ENCODE assay signal across 8 cellular contexts in the genomic region with DNA sequence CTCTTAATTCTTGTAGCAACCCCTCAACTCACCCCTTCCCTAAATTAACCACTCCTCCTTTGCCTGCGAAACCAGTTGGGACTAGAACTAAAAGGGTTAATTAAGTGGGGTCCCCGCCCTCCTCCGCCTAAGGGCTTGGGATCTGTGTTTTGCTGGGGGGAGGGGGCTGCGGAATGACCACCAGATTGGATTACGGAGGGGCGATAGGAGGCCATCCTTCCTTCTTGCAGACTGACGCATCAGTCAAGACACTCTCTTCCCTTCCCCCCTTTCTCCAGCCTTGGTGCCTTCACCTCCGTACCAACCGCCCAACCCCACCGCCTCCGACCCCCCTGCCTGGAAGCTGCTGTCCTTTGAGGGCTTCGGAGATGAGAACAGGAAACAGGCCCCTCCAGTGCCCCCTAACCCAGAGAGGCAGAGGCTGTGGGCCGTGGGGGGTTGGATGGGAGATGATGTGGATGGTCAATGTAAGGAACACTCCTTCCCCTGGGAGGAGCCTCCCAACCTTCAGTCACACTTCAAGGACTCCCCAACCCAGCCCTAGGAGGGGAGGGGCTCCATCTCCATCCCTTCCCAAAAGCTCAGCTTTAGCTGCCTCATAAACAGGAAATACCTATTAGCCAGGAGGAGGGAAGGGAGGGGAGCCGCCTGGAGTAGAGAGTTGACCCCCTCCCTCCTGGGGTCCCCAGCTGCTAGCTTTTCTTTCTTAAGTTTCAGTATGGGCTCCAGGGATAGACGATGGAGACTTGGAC. TPM values are rescaled to one million over a fixed set of nuclear protein-coding genes. Genes with fewer than 3 reads are reported as not detected.
DNase-seq lines count a peak whose midpoint lies in the region; ATAC-seq, FAIRE-seq and TF ChIP-seq lines count a peak whose summit lies in the region.

No MANE protein-coding gene starts in this region.

- H3K27ac ChIP-seq in Peyer's patch (peak overlapping the region; percentile 97 to 99 (median 98)), coronary artery (peak overlapping the region; percentile 99 to 100), HepG2 (ENCODE audit: extremely low read length, insufficient read depth, low read length) (no peak overlapping the region), subcutaneous abdominal adipose tissue (ENCODE audit: low read depth, low read length) (peak overlapping the region; percentile 69)

- no peaks in the 10 kb centered on the region for H3K36me3 ChIP-seq in Peyer's patch
- no peaks in the 10 kb centered on the region for H3K36me3 ChIP-seq in HepG2 (replicated peaks in 1 of 2; ENCODE audit: control insufficient read depth in 1 of 2, insufficient read depth in 2 of 2, low read length in 2 of 2)
- H3K36me3 ChIP-seq in subcutaneous abdominal adipose tissue (ENCODE audit: control insufficient read depth in 5 of 5, insufficient read depth in 5 of 5, low read length in 5 of 5): no peaks in the 10 kb centered on the region

- POLR2A ChIA-PET in HepG2 (lab: Yijun Ruan, JAX): no interaction called here

- no TSS peak for BruUV-seq in HepG2 (replicated peaks; lab: Mats Ljungman, UMichigan)

- peak overlapping the region; percentile 81 for H3K4me3 Mint-ChIP-seq in T-helper 1 cell treated with Interleukin-12 subunit alpha and Interleukin-12 subunit beta and Interleukin-4 antibody, amounts not matched to agents 30 μg/mL and 1 μg/mL, for 36 hours

- intact Hi-C loops in HepG2 (cut with micrococcal nuclease; ENCODE audit: unreplicated experiment): no loop called here

- H3K9me3 ChIP-seq in Peyer's patch (no peaks in the 10 kb centered on the region), HepG2 (ENCODE audit: low read length) (no peaks in the 10 kb centered on the region), subcutaneous abdominal adipose tissue (ENCODE audit: control insufficient read depth in 5 of 5, low read length in 5 of 5) (no peaks in the 10 kb centered on the region)

- H3K4me1 ChIP-seq in Peyer's patch (peaks cover 0 to 44% (median 28%) of the 10 kb centered on the region in 4 donors), HepG2 (ENCODE audit: insufficient read depth, low read length) (peaks cover 58% of the 10 kb centered on the region), subcutaneous abdominal adipose tissue (ENCODE audit: control insufficient read depth in 5 of 5, insufficient read depth in 5 of 5, low read length in 5 of 5) (peaks cover 16 to 58% (median 51%) of the 10 kb centered on the region in 5 donors)

- H3K4me3 ChIP-seq in Peyer's patch (peak overlapping the region; percentile 61 to 89 (median 72)), coronary artery (peak overlapping the region; percentile 96), HepG2 (replicated peaks in 1 of 3; ENCODE audit: insufficient read depth in 1 of 3, low read depth in 2 of 3, low read length in 3 of 3) (peak overlapping the region; percentile 75 to 84 (median 83); a peak in 5 of 6 replicates), subcutaneous abdominal adipose tissue (ENCODE audit: low read depth in 1 of 5, low read length in 5 of 5) (peak overlapping the region; percentile 83 to 89 (median 87))

- TF ChIP-seq RAD21 in HepG2 (CRISPR knock-in tag; IDR thresholded peaks at IDR 0.05): no peak

- ATAC-seq in HepG2 (no peak), HG03139 (IDR thresholded peaks at IDR 0.05; ENCODE audit: unreplicated experiment) (no peak), GM19397 (IDR thresholded peaks at IDR 0.05; ENCODE audit: unreplicated experiment) (no peak)

- TF ChIP-seq CTCF in Peyer's patch (IDR thresholded peaks at IDR 0.05) (no peak), coronary artery (IDR thresholded peaks at IDR 0.05) (no peak), HepG2 (CRISPR knock-in tag; IDR thresholded peaks at IDR 0.05) (no peak)

- TF ChIP-seq POLR2A in Peyer's patch (IDR thresholded peaks at IDR 0.05) (peak in 1 of 2 donors; percentile 31), HepG2 (IDR thresholded peaks at IDR 0.05; ENCODE audit: insufficient read depth in 1 of 2, low read depth in 2 of 2, low read length in 2 of 2) (no peak)

- H3K27me3 ChIP-seq in Peyer's patch (no peaks in the 10 kb centered on the region), HepG2 (ENCODE audit: control insufficient read depth in 1 of 2, insufficient read depth in 2 of 2, low read length in 2 of 2) (peaks cover 0 to 7% of the 10 kb centered on the region in 2 experiments; a peak in 2 of 5 replicates), subcutaneous abdominal adipose tissue (ENCODE audit: control insufficient read depth in 5 of 5, insufficient read depth in 4 of 5, low read length in 5 of 5) (no peaks in the 10 kb centered on the region)

- H3K79me2 ChIP-seq in HepG2 (ENCODE audit: insufficient read depth, low read length): no peaks in the 10 kb centered on the region

- peaks cover 40% of the 10 kb centered on the region for H3K4me1 Mint-ChIP-seq in T-helper 1 cell treated with Interleukin-12 subunit alpha and Interleukin-12 subunit beta and Interleukin-4 antibody, amounts not matched to agents 30 μg/mL and 1 μg/mL, for 36 hours (ENCODE audit: low read depth)

- H4K20me1 ChIP-seq in HepG2 (ENCODE audit: insufficient read depth, low read length): no peaks in the 10 kb centered on the region

- H3K9ac ChIP-seq in HepG2 (ENCODE audit: insufficient read depth, low read depth, low read length): peak overlapping the region; percentile 66
- H3K9ac ChIP-seq in subcutaneous abdominal adipose tissue (ENCODE audit: low read length in 5 of 5): peak overlapping the region in 4 of 5 donors; percentile 63 to 84 (median 70)

- H3K27ac Mint-ChIP-seq in T-helper 1 cell treated with Interleukin-12 subunit alpha and Interleukin-12 subunit beta and Interleukin-4 antibody, amounts not matched to agents 30 μg/mL and 1 μg/mL, for 36 hours: peak overlapping the region; percentile 90

- H3K9me3 Mint-ChIP-seq in T-helper 1 cell treated with Interleukin-12 subunit alpha and Interleukin-12 subunit beta and Interleukin-4 antibody, amounts not matched to agents 30 μg/mL and 1 μg/mL, for 36 hours: no peaks in the 10 kb centered on the region

- CTCF ChIA-PET in HepG2 (lab: Yijun Ruan, JAX; ENCODE audit: low intra/inter-chr PET ratio, low total read pairs): interaction anchor here (1.3 kb wide), 1 partner anchor 11 kb away, joined by 3 read pairs; no protein-coding TSS in a partner anchor

- no peak for FAIRE-seq in HepG2 (lab: Jason Lieb, UNC)

- no peaks in the 10 kb centered on the region for H3K36me3 Mint-ChIP-seq in T-helper 1 cell treated with Interleukin-12 subunit alpha and Interleukin-12 subunit beta and Interleukin-4 antibody, amounts not matched to agents 30 μg/mL and 1 μg/mL, for 36 hours (ENCODE audit: low read depth)

- H3K27me3 Mint-ChIP-seq in T-helper 1 cell treated with Interleukin-12 subunit alpha and Interleukin-12 subunit beta and Interleukin-4 antibody, amounts not matched to agents 30 μg/mL and 1 μg/mL, for 36 hours (ENCODE audit: low read depth): no peaks in the 10 kb centered on the region

- peak overlapping the region; percentile 96 for H3K4me2 ChIP-seq in HepG2 (ENCODE audit: low read depth, low read length)

- in situ Hi-C loops in HepG2 (cut with HindIII; ENCODE audit: extremely low pct_ligation_motif_present, low pct_unique_long_range_greater_than_20kb): no loop called here

- TF ChIP-seq EP300 in HepG2 (IDR thresholded peaks at IDR 0.05; ENCODE audit: low read depth in 2 of 2, low read length in 2 of 2) (no peak), HepG2 (CRISPR knock-in tag; IDR thresholded peaks at IDR 0.05; ENCODE audit: borderline replicate concordance) (no peak)

- DNase-seq in T-helper 1 cell (no peak), Peyer's patch (peak; percentile 43 to 80 (median 59)), coronary artery (ENCODE audit: low spot score) (no peak), HepG2 (ENCODE audit: low spot score) (no peak)

- no peak overlapping the region for H2AFZ ChIP-seq in HepG2 (ENCODE audit: low read length)

- WGBS in HepG2 (ENCODE audit: low lambda C conversion rate): 39% methylated on average over 15 of the region's 15 CpGs

RNA-seq across cellular contexts. Expression of gene LDB1, which starts 1.0 kb away (rescaled TPM):
- total RNA-seq in Peyer's patch: 10 to 100 TPM; 19.6 to 67.7 (median 42.1) TPM
- total RNA-seq in HepG2 (2016; rRNA removed; fragmentation: Illumina TruSeq; extraction: Trizol): 13.2 and 17.2 TPM in 2 replicates
- 2.0 and 2.5 TPM in 2 replicates for total RNA-seq in HepG2 (2016; cell fraction: cytosol; rRNA removed; fragmentation: Illumina TruSeq; extraction: Trizol; ENCODE audit: low read depth)
- 10.9 and 17.8 TPM in 2 replicates for total RNA-seq in HepG2 (2016; cell fraction: insoluble cytoplasmic fraction; rRNA removed; fragmentation: Illumina TruSeq; extraction: Trizol)
- 7.2 and 8.2 TPM in 2 replicates for total RNA-seq in HepG2 (2016; cell fraction: membrane; rRNA removed; fragmentation: Illumina TruSeq; extraction: Trizol)
- total RNA-seq in HepG2 (2016; cell fraction: nucleus; rRNA removed; fragmentation: Illumina TruSeq; extraction: Trizol): 16.0 and 18.2 TPM in 2 replicates
- 45.5 and 52.2 TPM in 2 replicates for polyA plus RNA-seq in HepG2 (2011; rRNA removed)
- 23.6 and 27.6 TPM in 2 replicates for polyA plus RNA-seq in HepG2 (2011; cell fraction: cytosol; rRNA removed)
- 182 and 199 TPM in 2 replicates for polyA plus RNA-seq in HepG2 (2011; cell fraction: nucleus; rRNA removed)
- polyA plus RNA-seq in HepG2 (2012): 20.4 and 24.8 TPM in 2 replicates
- 2.1 and 2.6 TPM in 2 replicates for polyA plus RNA-seq in HepG2 (2016; cell fraction: cytosol; fragmentation: Illumina TruSeq; extraction: Trizol; ENCODE audit: low read depth)
- polyA plus RNA-seq in HepG2 (2016; cell fraction: insoluble cytoplasmic fraction; fragmentation: Illumina TruSeq; extraction: Trizol; ENCODE audit: low read depth): 15.0 and 17.5 TPM in 2 replicates
- 5.5 and 5.8 TPM in 2 replicates for polyA plus RNA-seq in HepG2 (2016; cell fraction: membrane; fragmentation: Illumina TruSeq; extraction: Trizol; ENCODE audit: low read depth)
- polyA plus RNA-seq in HepG2 (2016; cell fraction: nucleus; fragmentation: Illumina TruSeq; extraction: Trizol; ENCODE audit: insufficient read depth, low read depth): 49.4 and 52.8 TPM in 2 replicates
- 61.4 and 104 TPM in 2 replicates for polyA minus RNA-seq in HepG2 (2011; rRNA and poly(A)+ RNA removed; ENCODE audit: low replicate concordance)
- polyA minus RNA-seq in HepG2 (2011; cell fraction: cytosol; rRNA and poly(A)+ RNA removed): 17.4 and 19.1 TPM in 2 replicates
- polyA minus RNA-seq in HepG2 (2011; cell fraction: nucleus; rRNA and poly(A)+ RNA removed): 34.2 and 39.5 TPM in 2 replicates

RNA-seq across cellular contexts. Expression of gene PPRC1, which starts 11.7 kb away (rescaled TPM):
- total RNA-seq in Peyer's patch (10 to 100 TPM in 3 of 4 donors, 1 to 10 TPM in 1; 8.6 to 71.0 (median 24.0) TPM), HepG2 (2016; rRNA removed; fragmentation: Illumina TruSeq; extraction: Trizol) (19.0 and 24.2 TPM in 2 replicates)
- 7.2 and 10.9 TPM in 2 replicates for total RNA-seq in HepG2 (2016; cell fraction: cytosol; rRNA removed; fragmentation: Illumina TruSeq; extraction: Trizol; ENCODE audit: low read depth)
- 16.2 and 25.6 TPM in 2 replicates for total RNA-seq in HepG2 (2016; cell fraction: insoluble cytoplasmic fraction; rRNA removed; fragmentation: Illumina TruSeq; extraction: Trizol)
- 10.3 and 12.7 TPM in 2 replicates for total RNA-seq in HepG2 (2016; cell fraction: membrane; rRNA removed; fragmentation: Illumina TruSeq; extraction: Trizol)
- 31.9 and 36.2 TPM in 2 replicates for total RNA-seq in HepG2 (2016; cell fraction: nucleus; rRNA removed; fragmentation: Illumina TruSeq; extraction: Trizol)
- 18.7 and 21.3 TPM in 2 replicates for polyA plus RNA-seq in HepG2 (2011; rRNA removed)
- polyA plus RNA-seq in HepG2 (2011; cell fraction: cytosol; rRNA removed): 7.1 and 7.2 TPM in 2 replicates
- 57.6 and 66.0 TPM in 2 replicates for polyA plus RNA-seq in HepG2 (2011; cell fraction: nucleus; rRNA removed)
- 21.1 and 29.8 TPM in 2 replicates for polyA plus RNA-seq in HepG2 (2012)
- polyA plus RNA-seq in HepG2 (2016; cell fraction: cytosol; fragmentation: Illumina TruSeq; extraction: Trizol; ENCODE audit: low read depth): 2.5 and 2.9 TPM in 2 replicates
- 21.7 and 29.6 TPM in 2 replicates for polyA plus RNA-seq in HepG2 (2016; cell fraction: insoluble cytoplasmic fraction; fragmentation: Illumina TruSeq; extraction: Trizol; ENCODE audit: low read depth)
- polyA plus RNA-seq in HepG2 (2016; cell fraction: membrane; fragmentation: Illumina TruSeq; extraction: Trizol; ENCODE audit: low read depth): 4.7 and 6.5 TPM in 2 replicates
- polyA plus RNA-seq in HepG2 (2016; cell fraction: nucleus; fragmentation: Illumina TruSeq; extraction: Trizol; ENCODE audit: insufficient read depth, low read depth): 102 and 107 TPM in 2 replicates
- polyA minus RNA-seq in HepG2 (2011; rRNA and poly(A)+ RNA removed; ENCODE audit: low replicate concordance): 68.7 and 95.3 TPM in 2 replicates
- 12.3 and 14.3 TPM in 2 replicates for polyA minus RNA-seq in HepG2 (2011; cell fraction: cytosol; rRNA and poly(A)+ RNA removed)
- 42.9 and 47.7 TPM in 2 replicates for polyA minus RNA-seq in HepG2 (2011; cell fraction: nucleus; rRNA and poly(A)+ RNA removed)

RNA-seq across cellular contexts. Expression of gene NOLC1, which starts 31.0 kb away (rescaled TPM):
- total RNA-seq in Peyer's patch (100 to 1,000 TPM in 1 of 4 donors, 10 to 100 TPM in 3; 19.0 to 149 (median 34.2) TPM), HepG2 (2016; rRNA removed; fragmentation: Illumina TruSeq; extraction: Trizol) (81.0 and 102 TPM in 2 replicates)
- 17.2 and 19.9 TPM in 2 replicates for total RNA-seq in HepG2 (2016; cell fraction: cytosol; rRNA removed; fragmentation: Illumina TruSeq; extraction: Trizol; ENCODE audit: low read depth)
- total RNA-seq in HepG2 (2016; cell fraction: insoluble cytoplasmic fraction; rRNA removed; fragmentation: Illumina TruSeq; extraction: Trizol): 80.9 and 91.8 TPM in 2 replicates
- total RNA-seq in HepG2 (2016; cell fraction: membrane; rRNA removed; fragmentation: Illumina TruSeq; extraction: Trizol): 26.9 and 30.0 TPM in 2 replicates
- total RNA-seq in HepG2 (2016; cell fraction: nucleus; rRNA removed; fragmentation: Illumina TruSeq; extraction: Trizol): 53.2 and 53.8 TPM in 2 replicates
- polyA plus RNA-seq in HepG2 (2011; rRNA removed): 47.9 and 50.6 TPM in 2 replicates
- 40.3 and 62.0 TPM in 2 replicates for polyA plus RNA-seq in HepG2 (2011; cell fraction: cytosol; rRNA removed)
- polyA plus RNA-seq in HepG2 (2011; cell fraction: nucleus; rRNA removed): 33.5 and 37.8 TPM in 2 replicates
- 54.4 and 57.6 TPM in 2 replicates for polyA plus RNA-seq in HepG2 (2012)
- polyA plus RNA-seq in HepG2 (2016; cell fraction: cytosol; fragmentation: Illumina TruSeq; extraction: Trizol; ENCODE audit: low read depth): 9.9 and 10.0 TPM in 2 replicates
- 121 and 139 TPM in 2 replicates for polyA plus RNA-seq in HepG2 (2016; cell fraction: insoluble cytoplasmic fraction; fragmentation: Illumina TruSeq; extraction: Trizol; ENCODE audit: low read depth)
- 22.5 and 24.8 TPM in 2 replicates for polyA plus RNA-seq in HepG2 (2016; cell fraction: membrane; fragmentation: Illumina TruSeq; extraction: Trizol; ENCODE audit: low read depth)
- 109 and 124 TPM in 2 replicates for polyA plus RNA-seq in HepG2 (2016; cell fraction: nucleus; fragmentation: Illumina TruSeq; extraction: Trizol; ENCODE audit: insufficient read depth, low read depth)
- 29.3 and 125 TPM in 2 replicates for polyA minus RNA-seq in HepG2 (2011; rRNA and poly(A)+ RNA removed; ENCODE audit: low replicate concordance)
- polyA minus RNA-seq in HepG2 (2011; cell fraction: cytosol; rRNA and poly(A)+ RNA removed): 38.1 and 41.4 TPM in 2 replicates
- polyA minus RNA-seq in HepG2 (2011; cell fraction: nucleus; rRNA and poly(A)+ RNA removed): 17.3 and 24.7 TPM in 2 replicates

RNA-seq across cellular contexts. Expression of gene HPS6, which starts 56.0 kb away (rescaled TPM):
- total RNA-seq in Peyer's patch (10 to 100 TPM; 19.8 to 33.4 (median 24.8) TPM), HepG2 (2016; rRNA removed; fragmentation: Illumina TruSeq; extraction: Trizol) (14.9 and 15.1 TPM in 2 replicates)
- total RNA-seq in HepG2 (2016; cell fraction: cytosol; rRNA removed; fragmentation: Illumina TruSeq; extraction: Trizol; ENCODE audit: low read depth): 1.0 and 1.9 TPM in 2 replicates
- 14.4 and 15.1 TPM in 2 replicates for total RNA-seq in HepG2 (2016; cell fraction: insoluble cytoplasmic fraction; rRNA removed; fragmentation: Illumina TruSeq; extraction: Trizol)
- 3.8 and 4.1 TPM in 2 replicates for total RNA-seq in HepG2 (2016; cell fraction: membrane; rRNA removed; fragmentation: Illumina TruSeq; extraction: Trizol)
- total RNA-seq in HepG2 (2016; cell fraction: nucleus; rRNA removed; fragmentation: Illumina TruSeq; extraction: Trizol): 7.6 and 8.1 TPM in 2 replicates
- polyA plus RNA-seq in HepG2 (2011; rRNA removed): 2.9 and 4.2 TPM in 2 replicates
- 3.7 and 4.1 TPM in 2 replicates for polyA plus RNA-seq in HepG2 (2011; cell fraction: cytosol; rRNA removed)
- 3.6 TPM in 2 replicates for polyA plus RNA-seq in HepG2 (2011; cell fraction: nucleus; rRNA removed)
- 4.0 and 4.1 TPM in 2 replicates for polyA plus RNA-seq in HepG2 (2012)
- polyA plus RNA-seq in HepG2 (2016; cell fraction: cytosol; fragmentation: Illumina TruSeq; extraction: Trizol; ENCODE audit: low read depth): 0.47 and 0.53 TPM in 2 replicates
- polyA plus RNA-seq in HepG2 (2016; cell fraction: insoluble cytoplasmic fraction; fragmentation: Illumina TruSeq; extraction: Trizol; ENCODE audit: low read depth): 9.3 and 10.5 TPM in 2 replicates
- 0.76 and 1.3 TPM in 2 replicates for polyA plus RNA-seq in HepG2 (2016; cell fraction: membrane; fragmentation: Illumina TruSeq; extraction: Trizol; ENCODE audit: low read depth)
- 5.4 and 6.0 TPM in 2 replicates for polyA plus RNA-seq in HepG2 (2016; cell fraction: nucleus; fragmentation: Illumina TruSeq; extraction: Trizol; ENCODE audit: insufficient read depth, low read depth)
- 14.1 and 24.9 TPM in 2 replicates for polyA minus RNA-seq in HepG2 (2011; rRNA and poly(A)+ RNA removed; ENCODE audit: low replicate concordance)
- 5.7 and 6.4 TPM in 2 replicates for polyA minus RNA-seq in HepG2 (2011; cell fraction: cytosol; rRNA and poly(A)+ RNA removed)
- polyA minus RNA-seq in HepG2 (2011; cell fraction: nucleus; rRNA and poly(A)+ RNA removed): 7.0 and 7.1 TPM in 2 replicates

Comparison
In these comparisons a context has a peak if more than half of its experiments do, and no peak if none do; other contexts are left out.
1. DNase-seq: peak in Peyer's patch (3 of 3); none in T-helper 1 cell (0 of 5), coronary artery (single experiment) and HepG2 (single experiment).
2. Peak in every context shown above with its lines, with median percentiles within 50 percentile points of each other: H3K4me3 ChIP-seq.